In the genomic region with DNA sequence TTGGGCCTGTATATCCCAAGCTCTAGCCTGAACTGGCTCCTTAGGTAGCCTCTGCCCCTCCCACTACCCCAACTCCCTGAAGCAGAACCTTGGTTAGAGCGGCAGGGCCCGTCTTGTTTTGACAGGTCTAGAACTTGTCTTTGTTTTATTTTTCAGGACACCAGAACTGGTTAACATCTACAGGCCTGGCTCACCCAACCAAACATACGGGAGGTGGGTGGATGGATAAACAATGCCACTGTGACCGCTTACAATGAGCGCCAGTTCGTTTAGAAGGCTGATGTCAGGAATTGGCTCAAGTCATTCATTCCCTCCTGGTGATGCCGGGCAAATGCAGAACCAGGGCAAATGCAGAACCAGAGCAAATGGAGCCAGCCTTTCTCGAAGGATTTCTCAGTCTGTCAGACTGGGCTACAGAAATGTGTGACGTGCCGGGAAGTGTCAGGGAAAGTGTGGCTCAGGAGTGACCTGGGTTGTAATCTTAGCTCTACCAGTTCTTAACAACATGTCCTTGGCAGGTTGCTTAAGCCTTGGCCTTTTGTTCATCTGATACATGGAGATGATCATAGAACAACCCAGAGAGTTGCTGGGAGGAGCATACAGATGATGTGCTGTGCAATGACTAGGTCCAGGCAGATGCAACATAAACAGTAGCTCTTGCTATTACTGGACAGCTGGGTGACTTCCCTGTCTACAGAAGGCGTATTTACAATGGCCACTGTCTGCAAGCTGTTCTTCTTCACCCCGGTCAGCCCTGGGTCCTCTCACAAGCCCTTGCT, we compare ENCODE assay signal across 8 cellular contexts. TPM values are rescaled to one million over a fixed set of nuclear protein-coding genes. Genes with fewer than 3 reads are reported as not detected.
DNase-seq lines count a peak whose midpoint lies in the region; ATAC-seq and TF ChIP-seq lines count a peak whose summit lies in the region.

No MANE protein-coding gene starts in this region.

- intact Hi-C loops in head of caudate nucleus (cut with DNase I) (loop anchor here (2.0 kb wide), 1 partner anchor 52 kb away; no protein-coding TSS in a partner anchor), psoas muscle (cut with DNase I) (loop anchor here (5.0 kb wide), 2 partner anchors 213 to 312 kb away; no protein-coding TSS in a partner anchor)

- H3K4me1 Mint-ChIP-seq in activated CD4-positive, alpha-beta memory T cell treated with anti-CD3 and anti-CD28 coated beads, Interleukin-2, amount 10 ng/mL, durations not matched to agents 7 days and 5 days, result peaks cover 75% of the 10 kb centered on the region

- no peaks in the 10 kb centered on the region for H3K9me3 ChIP-seq in psoas muscle

- POLR2A ChIA-PET in activated CD4-positive, alpha-beta memory T cell treated with anti-CD3 and anti-CD28 coated beads, Interleukin-2, amount 10 ng/mL, durations not matched to agents 7 days and 5 days (lab: Charles Lee), result interaction anchor here (0.9 to 30.4 kb wide), 6 partner anchors 9 to 61 kb away, joined by 3 to 646 read pairs (median 15); partner anchors contain the start of gene BTG2

- peak; percentile 31 for DNase-seq in DMS53 treated with DMSO at 0.1 percent for 48 hours (lab: John Stamatoyannopoulos, UW; ENCODE audit: unreplicated experiment)
- DNase-seq in activated CD4-positive, alpha-beta memory T cell treated with anti-CD3 and anti-CD28 coated beads, Interleukin-2, amount 10 ng/mL, durations not matched to agents 7 days and 5 days, result no peak
- DNase-seq in head of caudate nucleus, result peak in 39 of 42 donors; percentile 53 to 93 (median 79)
- DNase-seq in psoas muscle, result peak; percentile 69 to 84
- DNase-seq in GM03348 (ENCODE audit: low spot score), result no peak
- DNase-seq in activated gamma-delta T cell treated with Interleukin-2 at 50 U/mL for 16 hours, result no peak
- no peak for DNase-seq in NCI-H2029 treated with DMSO at 0.1 percent for 48 hours (lab: John Stamatoyannopoulos, UW)

- 29 to 48% (median 31%) methylated on average over 12 of the region's 12 CpGs for WGBS in psoas muscle, 3 donors

- H3K4me1 ChIP-seq in psoas muscle, result peaks cover 86% of the 10 kb centered on the region

- H3K4me3 Mint-ChIP-seq in activated CD4-positive, alpha-beta memory T cell treated with anti-CD3 and anti-CD28 coated beads, Interleukin-2, amount 10 ng/mL, durations not matched to agents 7 days and 5 days, result no peak overlapping the region

- no peak for TF ChIP-seq CTCF in psoas muscle (IDR thresholded peaks at IDR 0.05)

- no peaks in the 10 kb centered on the region for H3K36me3 Mint-ChIP-seq in activated CD4-positive, alpha-beta memory T cell treated with anti-CD3 and anti-CD28 coated beads, Interleukin-2, amount 10 ng/mL, durations not matched to agents 7 days and 5 days (ENCODE audit: low read depth)

- no peaks in the 10 kb centered on the region for H3K36me3 ChIP-seq in psoas muscle (ENCODE audit: insufficient read depth in 1 of 2, low read depth in 1 of 2)

- CTCF ChIA-PET in activated CD4-positive, alpha-beta memory T cell treated with anti-CD3 and anti-CD28 coated beads, Interleukin-2, amount 10 ng/mL, durations not matched to agents 7 days and 5 days (lab: Charles Lee), result interaction anchor here (0.6 to 8.1 kb wide), 9 partner anchors 13 to 213 kb away, joined by 3 to 76 read pairs (median 5); no protein-coding TSS in a partner anchor

- no peaks in the 10 kb centered on the region for H3K9me3 Mint-ChIP-seq in activated CD4-positive, alpha-beta memory T cell treated with anti-CD3 and anti-CD28 coated beads, Interleukin-2, amount 10 ng/mL, durations not matched to agents 7 days and 5 days

- peak; percentile 60 to 70 (median 65) for ATAC-seq in psoas muscle
- no peak for ATAC-seq in HG03045 (IDR thresholded peaks at IDR 0.05; ENCODE audit: unreplicated experiment)

- no peaks in the 10 kb centered on the region for H3K27me3 ChIP-seq in psoas muscle (ENCODE audit: insufficient read depth in 3 of 3, low read length in 2 of 3)

- peak overlapping the region; percentile 59 for H3K4me3 ChIP-seq in psoas muscle

- no peaks in the 10 kb centered on the region for H3K27me3 Mint-ChIP-seq in activated CD4-positive, alpha-beta memory T cell treated with anti-CD3 and anti-CD28 coated beads, Interleukin-2, amount 10 ng/mL, durations not matched to agents 7 days and 5 days

- peak overlapping the region; percentile 33 for H3K27ac Mint-ChIP-seq in activated CD4-positive, alpha-beta memory T cell treated with anti-CD3 and anti-CD28 coated beads, Interleukin-2, amount 10 ng/mL, durations not matched to agents 7 days and 5 days

- H3K27ac ChIP-seq in psoas muscle, result peak overlapping the region; percentile 91

RNA-seq across cellular contexts. Expression of gene BTG2, which starts 30.5 kb away (rescaled TPM):
- total RNA-seq in activated CD4-positive, alpha-beta memory T cell treated with anti-CD3 and anti-CD28 coated beads, Interleukin-2, amount 10 ng/mL, durations not matched to agents 7 days and 5 days, result 100 to 1,000 TPM; 116 TPM
- 100 to 1,000 TPM in 3 of 4 donors, 10 to 100 TPM in 1; 83.0 to 360 (median 224) TPM for total RNA-seq in psoas muscle
- 100 to 1,000 TPM in 1 of 3 donors, 10 to 100 TPM in 2; 17.6 to 119 (median 60.4) TPM for polyA plus RNA-seq in psoas muscle

RNA-seq across cellular contexts. Expression of gene CHIT1, which starts 45.3 kb away (rescaled TPM):
- under 1 TPM; 0.15 to 0.55 TPM for total RNA-seq in activated CD4-positive, alpha-beta memory T cell treated with anti-CD3 and anti-CD28 coated beads, Interleukin-2, amount 10 ng/mL, durations not matched to agents 7 days and 5 days
- total RNA-seq in psoas muscle, result under 1 TPM in 2 of 4 donors, not detected in 2; 0.08 to 0.27 TPM
- polyA plus RNA-seq in psoas muscle, result under 1 TPM in 2 of 3 donors, not detected in 1; 0.04 to 0.10 TPM

Comparison
In these comparisons a context has a peak if more than half of its experiments do, and no peak if none do; other contexts are left out.
1. DNase-seq: peak in DMS53 treated with DMSO at 0.1 percent for 48 hours (single experiment), head of caudate nucleus (39 of 42) and psoas muscle (2 of 2); none in activated CD4-positive, alpha-beta memory T cell treated with anti-CD3 and anti-CD28 coated beads, Interleukin-2, amount 10 ng/mL, durations not matched to agents 7 days and 5 days (single experiment), GM03348 (single experiment), activated gamma-delta T cell treated with Interleukin-2 at 50 U/mL for 16 hours (single experiment) and NCI-H2029 treated with DMSO at 0.1 percent for 48 hours (single experiment).